ENCODE assay signal across 14 cellular contexts in the genomic region with DNA sequence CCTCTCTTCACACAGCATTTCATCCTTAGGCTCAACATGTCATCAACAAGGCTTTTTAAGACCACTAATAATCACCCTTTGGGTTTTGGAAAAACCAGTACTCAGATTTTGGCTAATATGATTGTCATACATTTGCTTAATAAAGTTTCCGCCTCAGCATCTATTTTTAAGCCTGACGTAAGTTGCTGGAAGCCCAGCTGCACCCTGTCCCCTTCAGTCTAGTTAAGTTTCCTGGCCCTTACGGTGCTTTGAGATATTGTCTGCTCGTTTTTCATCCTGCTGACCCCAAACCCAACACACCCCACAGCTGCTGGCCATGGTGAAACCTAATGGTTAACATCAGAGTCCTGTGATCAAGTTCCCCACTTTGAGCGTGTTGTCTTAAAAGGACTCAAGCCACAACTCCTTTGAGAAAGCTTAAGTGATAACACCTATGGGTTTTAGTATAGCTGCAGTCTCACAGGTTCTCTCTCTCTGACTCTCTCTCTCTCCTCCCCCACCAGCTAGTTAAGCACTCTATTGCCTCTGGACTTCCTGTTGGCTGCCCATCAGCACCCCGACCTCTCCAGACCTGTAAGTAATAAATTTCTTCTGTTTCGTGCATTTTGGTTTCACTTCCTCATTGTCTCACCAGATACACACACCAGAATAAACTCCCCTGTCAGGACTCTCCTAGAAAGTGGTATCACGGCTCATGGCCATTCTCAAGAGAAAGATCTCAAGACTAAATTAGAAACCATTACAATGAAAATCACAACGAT.
DNase-seq lines count a peak whose midpoint lies in the region; ATAC-seq and TF ChIP-seq lines count a peak whose summit lies in the region.
"Had no signal": no experiment of that assay in that cellular context is flagged by ENCODE, and none has a peak within 500 bp of the region (broad histone marks: within the 10 kb centered on the region; RNA-seq: fewer than 3 reads in every experiment).

No MANE protein-coding gene starts in this region.

- TF ChIP-seq EP300 in suprapubic skin (IDR thresholded peaks at IDR 0.05) = no peak

- no peak for DNase-seq in activated T-cell treated with anti-CD3 and anti-CD28 coated beads, Interleukin-2, amount 50 U/mL, for 72 hours
- DNase-seq in activated T-cell treated with anti-CD3 and anti-CD28 coated beads for 4 hours (no peak), OCI-M1 (lab: John Stamatoyannopoulos, UW) (peak; percentile 78), type B pancreatic cell (ENCODE audit: extremely low spot score, unreplicated experiment) (no peak), NCI-H2107 treated with DMSO at 0.1 percent for 48 hours (lab: John Stamatoyannopoulos, UW; ENCODE audit: unreplicated experiment) (no peak), suprapubic skin (ENCODE audit: low spot score in 2 of 2) (no peak), WTC11 (ENCODE audit: low spot score) (no peak)
- DNase-seq: amygdala, DMS153, endodermal cell, NCI-H446, tibial artery had no signal

- no peaks in the 10 kb centered on the region for H3K4me1 Mint-ChIP-seq in activated T-cell treated with anti-CD3 and anti-CD28 coated beads, Interleukin-2, amount 50 U/mL, for 72 hours (ENCODE audit: low read depth)
- no peaks in the 10 kb centered on the region for H3K4me1 Mint-ChIP-seq in type B pancreatic cell (ENCODE audit: unreplicated experiment)
- H3K4me1 Mint-ChIP-seq in WTC11 = peaks cover 9% of the 10 kb centered on the region
- H3K4me1 Mint-ChIP-seq: endodermal cell had no signal

- no peak for TF ChIP-seq POLR2A in suprapubic skin (IDR thresholded peaks at IDR 0.05)

- no peak overlapping the region for H3K4me3 ChIP-seq in suprapubic skin
- H3K4me3 ChIP-seq: A549, tibial artery had no signal

- no peaks in the 10 kb centered on the region for H3K27me3 ChIP-seq in suprapubic skin
- H3K27me3 ChIP-seq: tibial artery had no signal

- WGBS in suprapubic skin = 64% methylated on average over 9 of the region's 9 CpGs

- no peaks in the 10 kb centered on the region for H3K4me1 ChIP-seq in suprapubic skin
- H3K4me1 ChIP-seq: A549, tibial artery had no signal

- no peak for ATAC-seq in activated T-cell treated with anti-CD3 and anti-CD28 coated beads, Interleukin-2, amount 50 U/mL, for 72 hours (replicated peaks in 1 of 2)
- peak; percentile 80 for ATAC-seq in HG03095 (IDR thresholded peaks at IDR 0.05; ENCODE audit: unreplicated experiment)
- ATAC-seq in WTC11 = no peak
- ATAC-seq: A549 had no signal

- peaks cover 0 to 3% of the 10 kb centered on the region in 2 donors for H3K36me3 Mint-ChIP-seq in activated T-cell treated with anti-CD3 and anti-CD28 coated beads, Interleukin-2, amount 50 U/mL, for 72 hours (ENCODE audit: insufficient read depth in 2 of 2)
- H3K36me3 Mint-ChIP-seq in type B pancreatic cell (no peaks in the 10 kb centered on the region), WTC11 (peaks cover 7% of the 10 kb centered on the region; the same call in 1 of the 2 replicates)

- H3K36me3 ChIP-seq in suprapubic skin = no peaks in the 10 kb centered on the region
- H3K36me3 ChIP-seq: tibial artery had no signal

- no peaks in the 10 kb centered on the region for H3K9me3 ChIP-seq in suprapubic skin
- H3K9me3 ChIP-seq: A549, tibial artery had no signal

- H3K27ac Mint-ChIP-seq in activated T-cell treated with anti-CD3 and anti-CD28 coated beads, Interleukin-2, amount 50 U/mL, for 72 hours = peak overlapping the region; percentile 5
- H3K27ac Mint-ChIP-seq in type B pancreatic cell (no peak overlapping the region), WTC11 (no peak overlapping the region)
- H3K27ac Mint-ChIP-seq: endodermal cell had no signal

- H3K27me3 Mint-ChIP-seq in activated T-cell treated with anti-CD3 and anti-CD28 coated beads, Interleukin-2, amount 50 U/mL, for 72 hours (ENCODE audit: low read depth) = no peaks in the 10 kb centered on the region
- H3K27me3 Mint-ChIP-seq in type B pancreatic cell (no peaks in the 10 kb centered on the region), WTC11 (ENCODE audit: low read depth) (no peaks in the 10 kb centered on the region)

- TF ChIP-seq CTCF in type B pancreatic cell (conservative IDR thresholded peaks at IDR 0.05) (no peak), suprapubic skin (IDR thresholded peaks at IDR 0.05) (no peak), WTC11 (IDR thresholded peaks at IDR 0.05) (no peak)

- H3K27ac ChIP-seq in suprapubic skin = no peak overlapping the region
- H3K27ac ChIP-seq: A549, tibial artery had no signal

- H3K4me3 Mint-ChIP-seq in activated T-cell treated with anti-CD3 and anti-CD28 coated beads, Interleukin-2, amount 50 U/mL, for 72 hours = no peak overlapping the region
- peak overlapping the region; percentile 3 for H3K4me3 Mint-ChIP-seq in type B pancreatic cell
- no peak overlapping the region for H3K4me3 Mint-ChIP-seq in WTC11
- H3K4me3 Mint-ChIP-seq: endodermal cell had no signal

- POLR2A ChIA-PET in WTC11 (lab: Charles Lee) = interaction anchor here (0.5 kb wide), 1 partner anchor 431 kb away, joined by 3 read pairs; no protein-coding TSS in a partner anchor

- peaks cover 4 to 7% of the 10 kb centered on the region in 2 donors for H3K9me3 Mint-ChIP-seq in activated T-cell treated with anti-CD3 and anti-CD28 coated beads, Interleukin-2, amount 50 U/mL, for 72 hours
- H3K9me3 Mint-ChIP-seq in type B pancreatic cell (no peaks in the 10 kb centered on the region), WTC11 (peaks cover 25% of the 10 kb centered on the region)
- H3K9me3 Mint-ChIP-seq: endodermal cell had no signal

- CTCF ChIA-PET in WTC11 (lab: Charles Lee) = no interaction called here

TF ChIP-seq in WTC11, 78 proteins besides CTCF, POLR2A, EP300 and RAD21:
- TF ChIP-seq, protein P1, sequence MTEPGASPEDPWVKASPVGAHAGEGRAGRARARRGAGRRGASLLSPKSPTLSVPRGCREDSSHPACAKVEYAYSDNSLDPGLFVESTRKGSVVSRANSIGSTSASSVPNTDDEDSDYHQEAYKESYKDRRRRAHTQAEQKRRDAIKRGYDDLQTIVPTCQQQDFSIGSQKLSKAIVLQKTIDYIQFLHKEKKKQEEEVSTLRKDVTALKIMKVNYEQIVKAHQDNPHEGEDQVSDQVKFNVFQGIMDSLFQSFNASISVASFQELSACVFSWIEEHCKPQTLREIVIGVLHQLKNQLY (CRISPR knock-in tag; IDR thresholded peaks at IDR 0.05) = no peak
- TF ChIP-seq KAT7 (CRISPR knock-in tag; IDR thresholded peaks at IDR 0.05; ENCODE audit: borderline replicate concordance) (no peak), ZMAT4 (CRISPR knock-in tag; IDR thresholded peaks at IDR 0.05) (no peak), USF1 (CRISPR knock-in tag; IDR thresholded peaks at IDR 0.05) (no peak), GRHL2 (CRISPR knock-in tag; IDR thresholded peaks at IDR 0.05; ENCODE audit: insufficient replicate concordance, severe bottlenecking) (no peak), ZNF232 (CRISPR knock-in tag; IDR thresholded peaks at IDR 0.05) (no peak), PREB (CRISPR knock-in tag; IDR thresholded peaks at IDR 0.05; ENCODE audit: borderline replicate concordance) (no peak), TP53 (CRISPR knock-in tag; IDR thresholded peaks at IDR 0.05) (no peak), HMGA2 (CRISPR knock-in tag; IDR thresholded peaks at IDR 0.05) (no peak), GTF2I (CRISPR knock-in tag; conservative IDR thresholded peaks at IDR 0.05) (no peak)
- TF ChIP-seq, protein P2, sequence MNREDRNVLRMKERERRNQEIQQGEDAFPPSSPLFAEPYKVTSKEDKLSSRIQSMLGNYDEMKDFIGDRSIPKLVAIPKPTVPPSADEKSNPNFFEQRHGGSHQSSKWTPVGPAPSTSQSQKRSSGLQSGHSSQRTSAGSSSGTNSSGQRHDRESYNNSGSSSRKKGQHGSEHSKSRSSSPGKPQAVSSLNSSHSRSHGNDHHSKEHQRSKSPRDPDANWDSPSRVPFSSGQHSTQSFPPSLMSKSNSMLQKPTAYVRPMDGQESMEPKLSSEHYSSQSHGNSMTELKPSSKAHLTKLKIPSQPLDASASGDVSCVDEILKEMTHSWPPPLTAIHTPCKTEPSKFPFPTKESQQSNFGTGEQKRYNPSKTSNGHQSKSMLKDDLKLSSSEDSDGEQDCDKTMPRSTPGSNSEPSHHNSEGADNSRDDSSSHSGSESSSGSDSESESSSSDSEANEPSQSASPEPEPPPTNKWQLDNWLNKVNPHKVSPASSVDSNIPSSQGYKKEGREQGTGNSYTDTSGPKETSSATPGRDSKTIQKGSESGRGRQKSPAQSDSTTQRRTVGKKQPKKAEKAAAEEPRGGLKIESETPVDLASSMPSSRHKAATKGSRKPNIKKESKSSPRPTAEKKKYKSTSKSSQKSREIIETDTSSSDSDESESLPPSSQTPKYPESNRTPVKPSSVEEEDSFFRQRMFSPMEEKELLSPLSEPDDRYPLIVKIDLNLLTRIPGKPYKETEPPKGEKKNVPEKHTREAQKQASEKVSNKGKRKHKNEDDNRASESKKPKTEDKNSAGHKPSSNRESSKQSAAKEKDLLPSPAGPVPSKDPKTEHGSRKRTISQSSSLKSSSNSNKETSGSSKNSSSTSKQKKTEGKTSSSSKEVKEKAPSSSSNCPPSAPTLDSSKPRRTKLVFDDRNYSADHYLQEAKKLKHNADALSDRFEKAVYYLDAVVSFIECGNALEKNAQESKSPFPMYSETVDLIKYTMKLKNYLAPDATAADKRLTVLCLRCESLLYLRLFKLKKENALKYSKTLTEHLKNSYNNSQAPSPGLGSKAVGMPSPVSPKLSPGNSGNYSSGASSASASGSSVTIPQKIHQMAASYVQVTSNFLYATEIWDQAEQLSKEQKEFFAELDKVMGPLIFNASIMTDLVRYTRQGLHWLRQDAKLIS (CRISPR knock-in tag; IDR thresholded peaks at IDR 0.05; ENCODE audit: borderline replicate concordance) = no peak
